Comparison of ENCODE assay signal across 11 cellular contexts in genomic region chr3:119302697-119303630, GRCh38. TPM values are rescaled to one million over a fixed set of nuclear protein-coding genes. Genes with fewer than 3 reads are reported as not detected.
DNase-seq lines count a peak whose midpoint lies in the region; ATAC-seq lines count a peak whose summit lies in the region.
"Had no signal": no experiment of that assay in that cellular context is flagged by ENCODE, and none has a peak within 500 bp of the region (broad histone marks: within the 10 kb centered on the region; RNA-seq: fewer than 3 reads in every experiment).

No MANE protein-coding gene starts in this region.

- no peak overlapping the region for H3K4me3 ChIP-seq in MG63

- H3K27me3 ChIP-seq in MG63: no peaks in the 10 kb centered on the region

- H3K9me3 ChIP-seq in MG63: no peaks in the 10 kb centered on the region

- no peak for DNase-seq in stimulated activated naive CD8-positive, alpha-beta T cell treated with anti-CD3 and anti-CD28 coated beads, Interleukin-15, Interleukin-2, amounts not matched to agents 100 U/mL and 50 U/mL, for 24 hours
- DNase-seq in MG63: no peak
- DNase-seq in KG1 (lab: John Stamatoyannopoulos, UW): no peak
- no peak for DNase-seq in activated T-cell treated with anti-CD3 and anti-CD28 coated beads for 4 hours
- no peak for DNase-seq in HuH-7 (ENCODE audit: low spot score)
- DNase-seq: AML-193, glutamatergic neuron had no signal

- H3K4me1 Mint-ChIP-seq in stimulated activated naive CD8-positive, alpha-beta T cell treated with anti-CD3 and anti-CD28 coated beads, Interleukin-15, Interleukin-2, amounts not matched to agents 100 ng/mL and 50 ng/mL, for 24 hours (ENCODE audit: low read depth): peaks cover 53% of the 10 kb centered on the region
- peaks cover 26% of the 10 kb centered on the region for H3K4me1 Mint-ChIP-seq in activated T-helper 17 cell treated with anti-CD3 and anti-CD28 coated beads, Interleukin-2, amount 50 U/mL, for 72 hours

- H3K36me3 ChIP-seq in MG63: peaks cover 8% of the 10 kb centered on the region

- peak overlapping the region; percentile 9 for H3K27ac Mint-ChIP-seq in stimulated activated naive CD8-positive, alpha-beta T cell treated with anti-CD3 and anti-CD28 coated beads, Interleukin-15, Interleukin-2, amounts not matched to agents 100 ng/mL and 50 ng/mL, for 24 hours
- H3K27ac Mint-ChIP-seq in activated T-helper 17 cell treated with anti-CD3 and anti-CD28 coated beads, Interleukin-2, amount 50 U/mL, for 72 hours: no peak overlapping the region

- H3K36me3 Mint-ChIP-seq in stimulated activated naive CD8-positive, alpha-beta T cell treated with anti-CD3 and anti-CD28 coated beads, Interleukin-15, Interleukin-2, amounts not matched to agents 100 ng/mL and 50 ng/mL, for 24 hours (ENCODE audit: low read depth): peaks cover 45% of the 10 kb centered on the region
- peaks cover 58% of the 10 kb centered on the region for H3K36me3 Mint-ChIP-seq in activated T-helper 17 cell treated with anti-CD3 and anti-CD28 coated beads, Interleukin-2, amount 50 U/mL, for 72 hours (ENCODE audit: low read depth)

- H3K4me3 Mint-ChIP-seq in stimulated activated naive CD8-positive, alpha-beta T cell treated with anti-CD3 and anti-CD28 coated beads, Interleukin-15, Interleukin-2, amounts not matched to agents 100 ng/mL and 50 ng/mL, for 24 hours: no peak overlapping the region
- peak overlapping the region; percentile 1 for H3K4me3 Mint-ChIP-seq in activated T-helper 17 cell treated with anti-CD3 and anti-CD28 coated beads, Interleukin-2, amount 50 U/mL, for 72 hours
- H3K4me3 Mint-ChIP-seq: neural crest cell had no signal

- no peaks in the 10 kb centered on the region for H3K9me3 Mint-ChIP-seq in stimulated activated naive CD8-positive, alpha-beta T cell treated with anti-CD3 and anti-CD28 coated beads, Interleukin-15, Interleukin-2, amounts not matched to agents 100 ng/mL and 50 ng/mL, for 24 hours
- no peaks in the 10 kb centered on the region for H3K9me3 Mint-ChIP-seq in activated T-helper 17 cell treated with anti-CD3 and anti-CD28 coated beads, Interleukin-2, amount 50 U/mL, for 72 hours
- H3K9me3 Mint-ChIP-seq: neural crest cell had no signal

- no peak for ATAC-seq in stimulated activated naive CD8-positive, alpha-beta T cell treated with anti-CD3 and anti-CD28 coated beads, Interleukin-15, Interleukin-2, amounts not matched to agents 100 U/mL and 50 U/mL, for 24 hours
- peak; percentile 63 for ATAC-seq in HG02885 (IDR thresholded peaks at IDR 0.05; ENCODE audit: poor library complexity, unreplicated experiment)
- ATAC-seq in activated T-helper 17 cell treated with anti-CD3 and anti-CD28 coated beads, Interleukin-2, amount 50 U/mL, for 72 hours (replicated peaks): peak; percentile 80

- no peaks in the 10 kb centered on the region for H3K27me3 Mint-ChIP-seq in stimulated activated naive CD8-positive, alpha-beta T cell treated with anti-CD3 and anti-CD28 coated beads, Interleukin-15, Interleukin-2, amounts not matched to agents 100 ng/mL and 50 ng/mL, for 24 hours
- H3K27me3 Mint-ChIP-seq in activated T-helper 17 cell treated with anti-CD3 and anti-CD28 coated beads, Interleukin-2, amount 50 U/mL, for 72 hours: no peaks in the 10 kb centered on the region

RNA-seq across cellular contexts. Expression of gene ARHGAP31, which starts 8.8 kb away (rescaled TPM):
- total RNA-seq in activated T-helper 17 cell treated with anti-CD3 and anti-CD28 coated beads, Interleukin-2, amount 50 U/mL, for 72 hours: 10 to 100 TPM; 11.6 to 14.0 TPM
- total RNA-seq in MG63 (2014; rRNA removed; shearing (Covaris generic); ENCODE audit: low replicate concordance): 4.2 and 5.0 TPM in 2 replicates
